In the genomic region with DNA sequence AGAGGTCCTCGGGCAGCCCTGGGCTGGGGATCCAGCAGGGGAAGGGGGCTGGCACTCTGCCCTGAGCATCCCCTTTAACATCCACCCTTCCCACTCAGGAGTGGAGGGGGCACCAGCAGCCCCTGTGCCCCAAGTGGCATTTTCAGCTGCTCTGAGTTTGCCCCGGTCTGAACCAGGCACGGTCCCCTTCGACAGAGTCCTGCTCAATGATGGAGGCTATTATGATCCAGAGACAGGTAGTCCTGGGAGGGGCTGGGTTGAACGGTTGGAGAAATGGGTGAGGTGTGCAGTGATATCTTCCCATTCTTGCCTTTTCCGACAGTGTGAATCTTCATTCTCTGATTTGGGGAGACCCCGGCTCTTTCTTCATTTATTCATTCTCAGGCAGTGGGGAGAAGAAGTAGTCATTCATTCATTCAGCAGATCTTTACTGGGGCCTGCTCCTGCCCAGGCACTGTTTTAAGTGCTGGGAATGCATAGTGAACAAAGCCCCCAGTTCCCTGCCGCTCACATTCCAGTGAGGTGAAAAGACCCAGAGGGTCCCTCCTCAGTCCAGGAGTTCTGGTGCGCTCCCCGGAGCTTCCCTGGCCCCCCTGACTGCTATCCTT, we compare ENCODE assay signal across 8 cellular contexts. TPM values are rescaled to one million over a fixed set of nuclear protein-coding genes. Genes with fewer than 3 reads are reported as not detected.
DNase-seq lines count a peak whose midpoint lies in the region; ATAC-seq and TF ChIP-seq lines count a peak whose summit lies in the region.

No MANE protein-coding gene starts in this region.

- no peak for ATAC-seq in activated CD4-positive, CD25-positive, alpha-beta regulatory T cell treated with anti-CD3 and anti-CD28 coated beads, Interleukin-2, amount 50 U/mL, for 24 hours

- no peaks in the 10 kb centered on the region for H3K9me3 Mint-ChIP-seq in endodermal cell
- H3K9me3 Mint-ChIP-seq in neural crest cell = no peaks in the 10 kb centered on the region

- H3K36me3 Mint-ChIP-seq in endodermal cell (ENCODE audit: low read depth) (no peaks in the 10 kb centered on the region), neural crest cell (ENCODE audit: low read depth) (no peaks in the 10 kb centered on the region)

- peaks cover 0 to 57% (median 27%) of the 10 kb centered on the region in 11 experiments; a peak in 13 of 22 replicates for H4K20me1 ChIP-seq in BLaER1 treated with 17β-estradiol and CSF1 and Interleukin-3, amounts not matched to agents 10 nM and 100 nM
- no peaks in the 10 kb centered on the region for H4K20me1 ChIP-seq in OCI-LY3 (ENCODE audit: insufficient read depth, low read length)

- H3K27ac Mint-ChIP-seq in endodermal cell = no peak overlapping the region
- H3K27ac Mint-ChIP-seq in neural crest cell (ENCODE audit: unreplicated experiment) = no peak overlapping the region

- no peaks in the 10 kb centered on the region for H3K27me3 ChIP-seq in BLaER1 treated with 17β-estradiol and CSF1 and Interleukin-3, amounts not matched to agents 10 nM and 100 nM
- H3K27me3 ChIP-seq in OCI-LY3 (ENCODE audit: low read depth, low read length) = no peaks in the 10 kb centered on the region
- peaks cover 26% of the 10 kb centered on the region for H3K27me3 ChIP-seq in endodermal cell (ENCODE audit: control insufficient read depth, insufficient read depth, low read length, poor library complexity, severe bottlenecking)

- no peaks in the 10 kb centered on the region for H3K9me3 ChIP-seq in BLaER1 treated with 17β-estradiol and CSF1 and Interleukin-3, amounts not matched to agents 10 nM and 100 nM (replicated peaks in 1 of 11)
- no peaks in the 10 kb centered on the region for H3K9me3 ChIP-seq in OCI-LY3 (ENCODE audit: insufficient read depth, low read length)
- H3K9me3 ChIP-seq in endodermal cell (ENCODE audit: control insufficient read depth, low read length) = no peaks in the 10 kb centered on the region

- in situ Hi-C loops in GM13976 (cut with MboI; ENCODE audit: low sequenced_read_pairs, unreplicated experiment) = no loop called here

- H3K27me3 Mint-ChIP-seq in endodermal cell (ENCODE audit: insufficient read depth) = peaks cover 28% of the 10 kb centered on the region
- H3K27me3 Mint-ChIP-seq in neural crest cell (ENCODE audit: low read depth) = peaks cover 13% of the 10 kb centered on the region

- peaks cover 24 to 46% (median 31%) of the 10 kb centered on the region in 11 experiments for H3K36me3 ChIP-seq in BLaER1 treated with 17β-estradiol and CSF1 and Interleukin-3, amounts not matched to agents 10 nM and 100 nM
- no peaks in the 10 kb centered on the region for H3K36me3 ChIP-seq in OCI-LY3 (replicated peaks; ENCODE audit: low read depth, low read length)
- H3K36me3 ChIP-seq in endodermal cell (ENCODE audit: control insufficient read depth, insufficient read depth, low read length) = no peaks in the 10 kb centered on the region

- H3K9ac ChIP-seq in BLaER1 treated with 17β-estradiol and CSF1 and Interleukin-3, amounts not matched to agents 10 nM and 100 nM = peak overlapping the region; percentile 71 to 89 (median 81)
- H3K9ac ChIP-seq in OCI-LY3 (ENCODE audit: low read length) = peak overlapping the region; percentile 70
- no peak overlapping the region for H3K9ac ChIP-seq in endodermal cell (ENCODE audit: extremely low read depth, low read length, poor library complexity, severe bottlenecking)

- H3K4me3 Mint-ChIP-seq in endodermal cell = peak overlapping the region; percentile 58
- peak overlapping the region; percentile 61 for H3K4me3 Mint-ChIP-seq in neural crest cell

- TF ChIP-seq CTCF in OCI-LY3 (IDR thresholded peaks at IDR 0.05; ENCODE audit: low read depth, low read length) = no peak
- TF ChIP-seq CTCF in endodermal cell (conservative IDR thresholded peaks at IDR 0.05) = no peak
- TF ChIP-seq CTCF in neural crest cell (conservative IDR thresholded peaks at IDR 0.05) = no peak
- no peak for TF ChIP-seq CTCF in GM13976 (IDR thresholded peaks at IDR 0.05; ENCODE audit: borderline replicate concordance, control extremely low read depth, extremely low read depth, insufficient read depth, missing control alignments)

- H3K4me2 ChIP-seq in BLaER1 treated with 17β-estradiol and CSF1 and Interleukin-3, amounts not matched to agents 10 nM and 100 nM = peak overlapping the region; percentile 88 to 100 (median 98)
- H3K4me2 ChIP-seq in OCI-LY3 (ENCODE audit: low read length) = peak overlapping the region; percentile 96

- peak overlapping the region; percentile 60 to 73 (median 64) for H3K4me3 ChIP-seq in BLaER1 treated with 17β-estradiol and CSF1 and Interleukin-3, amounts not matched to agents 10 nM and 100 nM
- H3K4me3 ChIP-seq in OCI-LY3 (ENCODE audit: low read length) = peak overlapping the region; percentile 77
- peak overlapping the region; percentile 81 for H3K4me3 ChIP-seq in endodermal cell (ENCODE audit: low read length)

- H2AFZ ChIP-seq in OCI-LY3 (ENCODE audit: low read depth, low read length) = 0 out of 2 replicates have a peak overlapping the region, but pooled peaks have one; percentile 27

- no peaks in the 10 kb centered on the region for H3K79me2 ChIP-seq in OCI-LY3 (ENCODE audit: low read length)

- WGBS in endodermal cell (ENCODE audit: insufficient coverage in 1 of 2, insufficient read length in 1 of 2), 2 experiments = 47 to 65% methylated on average over 3 to 9 of the region's 10 CpGs

- H3K4me1 Mint-ChIP-seq in endodermal cell (peaks cover 9% of the 10 kb centered on the region), neural crest cell (peaks cover 33% of the 10 kb centered on the region)

- H3K27ac ChIP-seq in BLaER1 treated with 17β-estradiol and CSF1 and Interleukin-3, amounts not matched to agents 10 nM and 100 nM = peak overlapping the region in 10 of 11 experiments; percentile 67 to 82 (median 77); a peak in 17 of 22 replicates
- no peak overlapping the region for H3K27ac ChIP-seq in OCI-LY3 (ENCODE audit: low read length)
- no peak overlapping the region for H3K27ac ChIP-seq in endodermal cell (ENCODE audit: low read depth, low read length)

- DNase-seq in endodermal cell (no peak), neural crest cell (ENCODE audit: low read depth, low spot score) (no peak), anterior cingulate cortex (lab: John Stamatoyannopoulos, UW) (no peak), GM13976 (ENCODE audit: low spot score) (no peak), NCI-H1694 (lab: John Stamatoyannopoulos, UW) (no peak)

- peaks cover 61 to 92% (median 88%) of the 10 kb centered on the region in 10 experiments for H3K4me1 ChIP-seq in BLaER1 treated with 17β-estradiol and CSF1 and Interleukin-3, amounts not matched to agents 10 nM and 100 nM
- peaks cover 21% of the 10 kb centered on the region for H3K4me1 ChIP-seq in OCI-LY3 (ENCODE audit: low read length)
- no peaks in the 10 kb centered on the region for H3K4me1 ChIP-seq in endodermal cell (ENCODE audit: control insufficient read depth, insufficient read depth, low read length)

RNA-seq across cellular contexts. Expression of gene KHK, which starts 1.4 kb away (rescaled TPM):
- 1 to 10 TPM; 3.3 to 3.9 TPM for total RNA-seq in endodermal cell
- polyA plus RNA-seq in endodermal cell (2013, experiment 1 of 2) = 2.9 TPM
- 2.6 TPM for polyA plus RNA-seq in endodermal cell (2013, experiment 2 of 2)
- total RNA-seq in neural crest cell = 10.0 and 10.6 TPM in 2 replicates

RNA-seq across cellular contexts. Expression of gene EMILIN1, which starts 6.8 kb away (rescaled TPM):
- 1 to 10 TPM; 1.9 to 2.1 TPM for total RNA-seq in endodermal cell
- 11.8 TPM for polyA plus RNA-seq in endodermal cell (2013, experiment 1 of 2)
- 15.3 TPM for polyA plus RNA-seq in endodermal cell (2013, experiment 2 of 2)
- 22.6 and 24.1 TPM in 2 replicates for total RNA-seq in neural crest cell

RNA-seq across cellular contexts. Expression of gene OST4, which starts 13.7 kb away (rescaled TPM):
- 100 to 1,000 TPM; 290 to 311 TPM for total RNA-seq in endodermal cell
- polyA plus RNA-seq in endodermal cell (2013, experiment 1 of 2) = 206 TPM
- 204 TPM for polyA plus RNA-seq in endodermal cell (2013, experiment 2 of 2)
- 232 and 236 TPM in 2 replicates for total RNA-seq in neural crest cell

RNA-seq across cellular contexts. Expression of gene AGBL5, which starts 33.7 kb away (rescaled TPM):
- total RNA-seq in endodermal cell (10 to 100 TPM; 56.9 to 76.1 TPM), neural crest cell (67.2 and 67.7 TPM in 2 replicates)
- polyA plus RNA-seq in endodermal cell (2013, experiment 1 of 2) = 72.2 TPM
- polyA plus RNA-seq in endodermal cell (2013, experiment 2 of 2) = 70.4 TPM

RNA-seq across cellular contexts. Expression of gene CGREF1, which starts 33.8 kb away (rescaled TPM):
- total RNA-seq in endodermal cell (under 1 TPM; 0.20 to 0.33 TPM), neural crest cell (1.3 and 2.1 TPM in 2 replicates)
- 2.0 TPM for polyA plus RNA-seq in endodermal cell (2013, experiment 1 of 2)
- polyA plus RNA-seq in endodermal cell (2013, experiment 2 of 2) = 1.4 TPM

Comparison
In these comparisons a context has a peak if more than half of its experiments do, and no peak if none do; other contexts are left out.
1. H3K27ac ChIP-seq: peak in BLaER1 treated with 17β-estradiol and CSF1 and Interleukin-3, amounts not matched to agents 10 nM and 100 nM (10 of 11); none in OCI-LY3 (single experiment) and endodermal cell (single experiment).
2. Peak in every context shown above with its lines, with median percentiles within 50 percentile points of each other: H3K4me3 ChIP-seq.